20 cellular contexts compared by ENCODE assay signal in genomic region chr2:99850076-99850710, GRCh38.
DNase-seq lines count a peak whose midpoint lies in the region; ATAC-seq, FAIRE-seq and TF ChIP-seq lines count a peak whose summit lies in the region.
"Had no signal": no experiment of that assay in that cellular context is flagged by ENCODE, and none has a peak within 500 bp of the region (broad histone marks: within the 10 kb centered on the region; RNA-seq: fewer than 3 reads in every experiment).

No MANE protein-coding gene starts in this region.

- no peaks in the 10 kb centered on the region for H3K9me3 Mint-ChIP-seq in progenitor cell of endocrine pancreas (ENCODE audit: low read depth)
- H3K9me3 Mint-ChIP-seq: activated naive CD8-positive, alpha-beta T cell treated with anti-CD3 and anti-CD28 coated beads for 36 hours; dendritic cell treated with granulocyte-macrophage colony-stimulating factor and Interleukin-4, amounts not matched to agents 40 ng/mL and 50 ng/mL, for 4 days had no signal

- peak overlapping the region; percentile 26 for H3K27ac Mint-ChIP-seq in progenitor cell of endocrine pancreas
- H3K27ac Mint-ChIP-seq: activated naive CD8-positive, alpha-beta T cell treated with anti-CD3 and anti-CD28 coated beads for 36 hours; dendritic cell treated with granulocyte-macrophage colony-stimulating factor and Interleukin-4, amounts not matched to agents 40 ng/mL and 50 ng/mL, for 4 days had no signal

- no peaks in the 10 kb centered on the region for H3K27me3 Mint-ChIP-seq in progenitor cell of endocrine pancreas
- H3K27me3 Mint-ChIP-seq: dendritic cell treated with granulocyte-macrophage colony-stimulating factor and Interleukin-4, amounts not matched to agents 40 ng/mL and 50 ng/mL, for 4 days had no signal

- no peaks in the 10 kb centered on the region for H3K36me3 Mint-ChIP-seq in progenitor cell of endocrine pancreas (ENCODE audit: insufficient read depth)
- H3K36me3 Mint-ChIP-seq: activated naive CD8-positive, alpha-beta T cell treated with anti-CD3 and anti-CD28 coated beads for 36 hours had no signal

- no peak for ATAC-seq in GM21737 (IDR thresholded peaks at IDR 0.05; ENCODE audit: unreplicated experiment)
- no peak for ATAC-seq in HG02970 (IDR thresholded peaks at IDR 0.05; ENCODE audit: low FRiP score, unreplicated experiment)
- ATAC-seq: foreskin keratinocyte, left cardiac atrium, psoas muscle had no signal

- DNase-seq in H54 (ENCODE audit: insufficient read length, low spot score) (peak; percentile 21), RKO (ENCODE audit: low spot score) (peak; percentile 4), hepatic stellate cell (ENCODE audit: low spot score) (peak; percentile 9), progenitor cell of endocrine pancreas (ENCODE audit: low spot score, unreplicated experiment) (no peak), NCI-H187 treated with DMSO at 0.1 percent for 48 hours (lab: John Stamatoyannopoulos, UW) (no peak)
- no peak for DNase-seq in activated CD4-positive, alpha-beta T cell treated with anti-CD3 and anti-CD28 coated beads for 4 hours
- DNase-seq: activated naive CD8-positive, alpha-beta T cell treated with anti-CD3 and anti-CD28 coated beads for 36 hours; foreskin keratinocyte; left cardiac atrium; NCI-H1417 treated with DMSO at 0.1 percent for 48 hours; NCI-H82; PC-9; psoas muscle; SK-N-SH; spleen; stimulated activated CD4-positive, alpha-beta T cell treated with anti-CD3 and anti-CD28 coated beads, Interleukin-4, amount 100 ng/mL, for 4 hours had no signal

- H3K4me3 Mint-ChIP-seq in progenitor cell of endocrine pancreas (ENCODE audit: low read depth) = no peak overlapping the region
- H3K4me3 Mint-ChIP-seq: activated naive CD8-positive, alpha-beta T cell treated with anti-CD3 and anti-CD28 coated beads for 36 hours; dendritic cell treated with granulocyte-macrophage colony-stimulating factor and Interleukin-4, amounts not matched to agents 40 ng/mL and 50 ng/mL, for 4 days had no signal

- TF ChIP-seq POLR2A in H54 (IDR thresholded peaks at IDR 0.05; ENCODE audit: low read depth, low read length) = no peak

- peaks cover 44% of the 10 kb centered on the region for H3K4me1 Mint-ChIP-seq in progenitor cell of endocrine pancreas (ENCODE audit: low read depth)
- H3K4me1 Mint-ChIP-seq: activated naive CD8-positive, alpha-beta T cell treated with anti-CD3 and anti-CD28 coated beads for 36 hours had no signal

- FAIRE-seq in H54 (lab: Jason Lieb, UNC) = peak; percentile 66
- FAIRE-seq: GM12892 had no signal

- no peak for TF ChIP-seq CTCF in progenitor cell of endocrine pancreas (IDR thresholded peaks at IDR 0.05; ENCODE audit: unreplicated experiment)

Comparison
In these comparisons a context has a peak if more than half of its experiments do, and no peak if none do; other contexts are left out.
1. DNase-seq: peak in H54 (single experiment), RKO (single experiment) and hepatic stellate cell (single experiment); none in progenitor cell of endocrine pancreas (single experiment), NCI-H187 treated with DMSO at 0.1 percent for 48 hours (single experiment) and activated CD4-positive, alpha-beta T cell treated with anti-CD3 and anti-CD28 coated beads for 4 hours (0 of 2).